In genomic region chr1:9900142-9901043, GRCh38 we compare ENCODE assay signal across 8 cellular contexts. TPM values are rescaled to one million over a fixed set of nuclear protein-coding genes. Genes with fewer than 3 reads are reported as not detected.
A peak's percentile ranks its signal among the peaks of the same experiment; 100 is the strongest.
DNase-seq lines count a peak whose midpoint lies in the region; ATAC-seq and TF ChIP-seq lines count a peak whose summit lies in the region.

No MANE protein-coding gene starts in this region.

- no peaks in the 10 kb centered on the region for H3K9me3 ChIP-seq in muscle layer of colon (ENCODE audit: low read length)
- no peaks in the 10 kb centered on the region for H3K9me3 ChIP-seq in CD4-positive, alpha-beta memory T cell (ENCODE audit: control insufficient read depth in 1 of 2, low read length in 2 of 2)

- H3K4me1 ChIP-seq in muscle layer of colon (ENCODE audit: insufficient read depth, low read length), result no peaks in the 10 kb centered on the region
- H3K4me1 ChIP-seq in CD4-positive, alpha-beta memory T cell (ENCODE audit: insufficient read depth, low read length), result no peaks in the 10 kb centered on the region

- CTCF ChIA-PET in CD4-positive, alpha-beta memory T cell (lab: Charles Lee; ENCODE audit: partially characterized antibody), result interaction anchor here (1.0 kb wide), 1 partner anchor 50 kb away, joined by 4 read pairs; no protein-coding TSS in a partner anchor

- ATAC-seq in GM19328 (IDR thresholded peaks at IDR 0.05; ENCODE audit: unreplicated experiment), result no peak

- no peaks in the 10 kb centered on the region for H3K36me3 ChIP-seq in muscle layer of colon (ENCODE audit: insufficient read depth, low read length)
- no peaks in the 10 kb centered on the region for H3K36me3 ChIP-seq in CD4-positive, alpha-beta memory T cell (ENCODE audit: insufficient read depth, low read length)

- POLR2A ChIA-PET in CD4-positive, alpha-beta memory T cell (lab: Charles Lee; ENCODE audit: partially characterized antibody), result no interaction called here

- intact Hi-C loops in CD4-positive, alpha-beta memory T cell (cut with micrococcal nuclease), result no loop called here

- peak overlapping the region in 3 of 7 donors; percentile 52 to 76 (median 54) for H3K27ac Mint-ChIP-seq in CD4-positive, alpha-beta memory T cell

- H3K4me1 Mint-ChIP-seq in CD4-positive, alpha-beta memory T cell, result peaks cover 0 to 9% (median 7%) of the 10 kb centered on the region in 4 donors

- H3K9ac ChIP-seq in muscle layer of colon (ENCODE audit: low read length), result no peak overlapping the region

- no peaks in the 10 kb centered on the region for H3K27me3 ChIP-seq in muscle layer of colon (ENCODE audit: control insufficient read depth in 1 of 2, insufficient read depth in 2 of 2, low read length in 2 of 2)
- no peaks in the 10 kb centered on the region for H3K27me3 ChIP-seq in CD4-positive, alpha-beta memory T cell (ENCODE audit: insufficient read depth, low read length)

- H3K4me3 ChIP-seq in muscle layer of colon (ENCODE audit: low read depth in 1 of 2, low read length in 2 of 2), result no peak overlapping the region
- no peak overlapping the region for H3K4me3 ChIP-seq in CD4-positive, alpha-beta memory T cell (ENCODE audit: low read length in 2 of 2)
- no peak overlapping the region for H3K4me3 ChIP-seq in foreskin fibroblast (ENCODE audit: low read depth in 1 of 2, low read length in 2 of 2)

- H3K36me3 Mint-ChIP-seq in CD4-positive, alpha-beta memory T cell, result no peaks in the 10 kb centered on the region

- H3K27me3 Mint-ChIP-seq in CD4-positive, alpha-beta memory T cell, result no peaks in the 10 kb centered on the region

- H3K4me3 Mint-ChIP-seq in CD4-positive, alpha-beta memory T cell, result no peak overlapping the region

- H3K9me3 Mint-ChIP-seq in CD4-positive, alpha-beta memory T cell, result no peaks in the 10 kb centered on the region

- H3K27ac ChIP-seq in C4-2B, result peak overlapping the region; percentile 69
- peak overlapping the region; percentile 34 for H3K27ac ChIP-seq in muscle layer of colon (ENCODE audit: low read depth, low read length)
- H3K27ac ChIP-seq in CD4-positive, alpha-beta memory T cell (ENCODE audit: low read depth, low read length), result no peak overlapping the region

- TF ChIP-seq CTCF in C4-2B (conservative IDR thresholded peaks at IDR 0.05) (no peak), foreskin fibroblast (IDR thresholded peaks at IDR 0.05; ENCODE audit: low read depth, low read length) (no peak)

- peak; percentile 96 for DNase-seq in NCI-H2029 (lab: John Stamatoyannopoulos, UW)
- DNase-seq in cerebellar cortex (ENCODE audit: low spot score), result peak; percentile 66
- no peak for DNase-seq in CD4-positive, alpha-beta memory T cell
- no peak for DNase-seq in activated T-cell treated with anti-CD3 and anti-CD28 coated beads, Interleukin-2, amount 50 U/mL, for 1 hour
- no peak for DNase-seq in foreskin fibroblast

RNA-seq across cellular contexts. Expression of gene CTNNBIP1, which starts 9.7 kb away (rescaled TPM):
- total RNA-seq in CD4-positive, alpha-beta memory T cell, result 1 to 10 TPM; 6.3 to 9.1 TPM
- polyA plus RNA-seq in CD4-positive, alpha-beta memory T cell, result 10 to 100 TPM in 1 of 2 donors, 1 to 10 TPM in 1; 10.0 to 10.1 TPM

RNA-seq across cellular contexts. Expression of gene LZIC, which starts 42.8 kb away (rescaled TPM):
- total RNA-seq in CD4-positive, alpha-beta memory T cell, result 10 to 100 TPM; 34.0 to 34.8 TPM
- polyA plus RNA-seq in CD4-positive, alpha-beta memory T cell, result 10 to 100 TPM; 25.7 to 39.3 TPM

RNA-seq across cellular contexts. Expression of gene NMNAT1, which starts 42.9 kb away (rescaled TPM):
- 1 to 10 TPM; 6.1 to 6.7 TPM for total RNA-seq in CD4-positive, alpha-beta memory T cell
- polyA plus RNA-seq in CD4-positive, alpha-beta memory T cell, result 1 to 10 TPM in 1 of 2 donors, under 1 TPM in 1; 0.57 to 6.3 TPM

Comparison
In these comparisons a context has a peak if more than half of its experiments do, and no peak if none do; other contexts are left out.
1. DNase-seq: peak in NCI-H2029 (single experiment) and cerebellar cortex (single experiment); none in CD4-positive, alpha-beta memory T cell (0 of 5), activated T-cell treated with anti-CD3 and anti-CD28 coated beads, Interleukin-2, amount 50 U/mL, for 1 hour (single experiment) and foreskin fibroblast (0 of 2).